ENCODE assay signal across 9 cellular contexts in the genomic region with DNA sequence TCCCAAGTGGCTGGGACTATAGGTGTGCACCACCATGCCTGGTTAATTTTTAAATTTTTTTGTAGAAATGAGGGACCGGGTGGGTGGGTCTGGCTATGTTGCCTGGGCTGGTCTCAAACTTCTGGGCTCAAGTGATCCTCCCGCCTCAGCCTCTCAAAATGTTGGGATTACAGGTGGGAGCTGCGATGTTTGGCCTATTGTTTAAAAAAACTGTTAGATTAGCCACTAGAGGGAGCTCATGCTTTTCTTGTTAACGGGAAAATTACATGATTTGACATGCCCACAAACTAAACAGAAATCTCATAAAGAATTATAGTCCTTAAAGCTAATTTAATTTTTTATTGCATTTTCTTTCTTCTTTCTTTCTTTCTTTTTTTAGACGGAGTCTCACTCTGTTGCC. TPM values are rescaled to one million over a fixed set of nuclear protein-coding genes. Genes with fewer than 3 reads are reported as not detected.
A peak's percentile ranks its signal among the peaks of the same experiment; 100 is the strongest.
DNase-seq lines count a peak whose midpoint lies in the region; ATAC-seq and TF ChIP-seq lines count a peak whose summit lies in the region.
"Had no signal": no experiment of that assay in that cellular context is flagged by ENCODE, and none has a peak within 500 bp of the region (broad histone marks: within the 10 kb centered on the region; RNA-seq: fewer than 3 reads in every experiment).

No MANE protein-coding gene starts in this region.

- no peak overlapping the region for H3K27ac ChIP-seq in lung (ENCODE audit: low read depth in 1 of 2, low read length in 1 of 2)
- H3K27ac ChIP-seq: SJSA1 had no signal

- DNase-seq in D341Med (ENCODE audit: low spot score) (peak; percentile 51), HEK293T (ENCODE audit: extremely low spot score) (peak; percentile 35), NCI-H82 (lab: John Stamatoyannopoulos, UW) (peak; percentile 84), cerebellar cortex (ENCODE audit: low spot score) (peak; percentile 62), lung (ENCODE audit: low spot score) (no peak)
- no peak for DNase-seq in stimulated activated naive CD8-positive, alpha-beta T cell treated with anti-CD3 and anti-CD28 coated beads, Interleukin-15, Interleukin-2, amounts not matched to agents 100 U/mL and 50 U/mL, for 24 hours

- H3K4me3 ChIP-seq in lung, result no peak overlapping the region
- H3K4me3 ChIP-seq: SJSA1 had no signal

- POLR2A ChIA-PET in HEK293T (lab: Yijun Ruan, JAX), result no interaction called here

- H3K4me1 ChIP-seq in lung (ENCODE audit: control insufficient read depth in 2 of 2, insufficient read depth in 2 of 2, low read length in 2 of 2), result no peaks in the 10 kb centered on the region
- H3K4me1 ChIP-seq: SJSA1 had no signal

- TF ChIP-seq CTCF in lung (IDR thresholded peaks at IDR 0.05; ENCODE audit: control extremely low read depth, extremely low read depth), result peak; percentile 42

- H3K27me3 ChIP-seq in lung (ENCODE audit: control insufficient read depth, insufficient read depth), result no peaks in the 10 kb centered on the region

- H3K9me3 ChIP-seq in lung (ENCODE audit: control insufficient read depth in 2 of 2, insufficient read depth in 1 of 2, low read length in 1 of 2), result no peaks in the 10 kb centered on the region
- H3K9me3 ChIP-seq: SJSA1 had no signal

- no peaks in the 10 kb centered on the region for H3K36me3 ChIP-seq in lung (ENCODE audit: control insufficient read depth in 2 of 2, insufficient read depth in 2 of 2, low read length in 2 of 2)
- H3K36me3 ChIP-seq: SJSA1 had no signal

- WGBS in lung, 2 donors, result 8 to 22% methylated on average over 5 of the region's 5 CpGs

- CTCF ChIA-PET in HEK293T (lab: Yijun Ruan, JAX), result interaction anchor here (0.7 to 1.6 kb wide), 10 partner anchors 11 to 110 kb away, joined by 3 to 11 read pairs (median 3); no protein-coding TSS in a partner anchor

- no peak for ATAC-seq in lung (ENCODE audit: insufficient read depth, low FRiP score)
- ATAC-seq in GM21447 (IDR thresholded peaks at IDR 0.05; ENCODE audit: unreplicated experiment), result no peak
- no peak for ATAC-seq in stimulated activated naive CD8-positive, alpha-beta T cell treated with anti-CD3 and anti-CD28 coated beads, Interleukin-15, Interleukin-2, amounts not matched to agents 100 U/mL and 50 U/mL, for 24 hours
- no peak for ATAC-seq in HG03159 (IDR thresholded peaks at IDR 0.05; ENCODE audit: unreplicated experiment)

TF ChIP-seq in HEK293T, 16 proteins besides CTCF, POLR2A, EP300 and RAD21:
- TF ChIP-seq LEF1 (IDR thresholded peaks at IDR 0.05; ENCODE audit: borderline replicate concordance) (no peak), ZNF384 (IDR thresholded peaks at IDR 0.05) (no peak)
- TF ChIP-seq, protein P1, sequence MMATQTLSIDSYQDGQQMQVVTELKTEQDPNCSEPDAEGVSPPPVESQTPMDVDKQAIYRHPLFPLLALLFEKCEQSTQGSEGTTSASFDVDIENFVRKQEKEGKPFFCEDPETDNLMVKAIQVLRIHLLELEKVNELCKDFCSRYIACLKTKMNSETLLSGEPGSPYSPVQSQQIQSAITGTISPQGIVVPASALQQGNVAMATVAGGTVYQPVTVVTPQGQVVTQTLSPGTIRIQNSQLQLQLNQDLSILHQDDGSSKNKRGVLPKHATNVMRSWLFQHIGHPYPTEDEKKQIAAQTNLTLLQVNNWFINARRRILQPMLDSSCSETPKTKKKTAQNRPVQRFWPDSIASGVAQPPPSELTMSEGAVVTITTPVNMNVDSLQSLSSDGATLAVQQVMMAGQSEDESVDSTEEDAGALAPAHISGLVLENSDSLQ (IDR thresholded peaks at IDR 0.05), result peak; percentile 5; the same call in 1 of the 2 replicates

RNA-seq across cellular contexts. Expression of a gene that starts 5.0 kb away (rescaled TPM):
- 10 to 100 TPM; 30.2 to 31.5 TPM for total RNA-seq in lung
- polyA plus RNA-seq in lung, result 10 to 100 TPM; 11.5 to 19.6 TPM

RNA-seq across cellular contexts. Expression of a gene that starts 11.6 kb away (rescaled TPM):
- total RNA-seq in lung, result 1 to 10 TPM; 1.4 to 1.7 TPM
- 1 to 10 TPM in 1 of 2 donors, under 1 TPM in 1; 0.57 to 5.2 TPM for polyA plus RNA-seq in lung
- total RNA-seq: SJSA1 had no signal

RNA-seq across cellular contexts. Expression of a gene that starts 27.6 kb away (rescaled TPM):
- 1 to 10 TPM; 1.8 to 3.8 TPM for total RNA-seq in lung
- 10 to 100 TPM in 1 of 2 donors, 1 to 10 TPM in 1; 1.3 to 18.6 TPM for polyA plus RNA-seq in lung

RNA-seq across cellular contexts. Expression of a gene that starts 40.1 kb away (rescaled TPM):
- total RNA-seq in lung, result under 1 TPM in 1 of 2 donors, not detected in 1; 0.58 TPM
- 1 to 10 TPM in 1 of 2 donors, under 1 TPM in 1; 0.10 to 1.6 TPM for polyA plus RNA-seq in lung
- total RNA-seq: SJSA1 had no signal

RNA-seq across cellular contexts. Expression of a gene that starts 54.9 kb away (rescaled TPM):
- 10 to 100 TPM; 15.9 to 43.6 TPM for total RNA-seq in lung
- 10 to 100 TPM in 1 of 2 donors, 1 to 10 TPM in 1; 8.1 to 47.3 TPM for polyA plus RNA-seq in lung

Comparison
In these comparisons a context has a peak if more than half of its experiments do, and no peak if none do; other contexts are left out.
1. DNase-seq: peak in D341Med (single experiment), HEK293T (single experiment), NCI-H82 (single experiment) and cerebellar cortex (single experiment); none in lung (single experiment) and stimulated activated naive CD8-positive, alpha-beta T cell treated with anti-CD3 and anti-CD28 coated beads, Interleukin-15, Interleukin-2, amounts not matched to agents 100 U/mL and 50 U/mL, for 24 hours (single experiment).